23 cellular contexts compared by ENCODE assay signal in the genomic region with DNA sequence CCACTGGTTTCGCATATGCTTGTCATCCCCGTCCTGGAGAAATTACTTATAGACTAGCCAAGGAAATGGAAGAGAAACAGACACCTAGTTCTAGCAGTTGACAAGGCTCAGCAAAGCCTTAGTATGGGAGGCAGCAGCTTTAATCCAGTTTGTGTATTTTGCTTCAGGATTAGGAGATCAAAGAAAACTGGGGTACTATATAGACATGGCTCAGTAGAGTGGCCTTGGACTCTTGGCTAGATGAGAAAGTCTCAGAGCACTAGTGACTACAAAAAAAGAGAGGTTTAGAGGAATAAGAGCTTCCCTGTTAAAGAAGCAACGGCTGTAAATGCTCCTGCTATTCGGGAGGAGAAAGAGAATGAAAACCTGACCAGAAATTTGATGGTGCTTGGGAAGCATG.
"Had no signal": no experiment of that assay in that cellular context is flagged by ENCODE, and none has a peak within 500 bp of the region (broad histone marks: within the 10 kb centered on the region; RNA-seq: fewer than 3 reads in every experiment).

No MANE protein-coding gene starts in this region.

- H3K9ac ChIP-seq: parathyroid adenoma had no signal

- H3K36me3 ChIP-seq: colonic mucosa, sigmoid colon, stomach, suprapubic skin, tibial artery, upper lobe of left lung, uterus had no signal

- H3K9me3 ChIP-seq: colonic mucosa, psoas muscle, sigmoid colon, stomach, suprapubic skin, tibial artery, upper lobe of left lung, uterus had no signal

- H3K4me3 ChIP-seq: colonic mucosa, lung, psoas muscle, sigmoid colon, skin epidermis, stomach, suprapubic skin, tibial artery, upper lobe of left lung, uterus had no signal

- H3K27ac ChIP-seq: colonic mucosa, parathyroid adenoma, psoas muscle, sigmoid colon, skin epidermis, stomach, suprapubic skin, tibial artery, upper lobe of left lung, uterus had no signal

- H3K4me1 ChIP-seq: colonic mucosa, parathyroid adenoma, psoas muscle, sigmoid colon, stomach, suprapubic skin, tibial artery, upper lobe of left lung, uterus had no signal

- DNase-seq: cerebellar nuclear complex; colonic mucosa; dermis blood vessel endothelial cell; effector CD4-positive, alpha-beta T cell; immature natural killer cell; left colon; left ventricle myocardium superior; mesendoderm; naive thymus-derived CD4-positive, alpha-beta T cell; nephron progenitor cell; psoas muscle; sigmoid colon; stimulated activated CD4-positive, alpha-beta T cell treated with anti-CD3 and anti-CD28 coated beads, Interleukin-2, amount 100 ng/mL, for 24 hours; stimulated activated naive CD4-positive, alpha-beta T cell; stomach; tibial artery; upper lobe of left lung; uterus had no signal

- ATAC-seq: left colon; left ventricle myocardium superior; naive thymus-derived CD4-positive, alpha-beta T cell; psoas muscle had no signal

- FAIRE-seq: keratinocyte had no signal
